In the genomic region with DNA sequence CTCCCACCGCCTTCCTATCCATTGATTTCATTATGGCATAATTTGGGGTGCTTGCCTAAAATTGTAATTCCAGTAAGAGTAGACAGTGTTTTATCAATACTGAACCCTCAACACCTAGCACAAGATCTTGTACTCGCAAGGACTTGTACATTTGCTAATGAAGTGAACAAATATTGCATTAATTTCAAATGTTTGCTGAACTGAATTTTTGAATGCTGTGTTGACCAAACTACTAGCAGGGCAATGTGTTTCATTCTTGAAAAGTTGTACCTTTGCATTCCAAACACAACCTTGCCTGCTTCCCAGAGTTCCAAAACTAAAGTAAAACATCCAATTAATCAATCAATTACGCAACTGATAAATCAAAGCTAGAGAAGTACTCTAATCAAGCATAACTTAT, we compare ENCODE assay signal across 11 cellular contexts. TPM values are rescaled to one million over a fixed set of nuclear protein-coding genes. Genes with fewer than 3 reads are reported as not detected.
A peak's percentile ranks its signal among the peaks of the same experiment; 100 is the strongest.
DNase-seq lines count a peak whose midpoint lies in the region; ATAC-seq, FAIRE-seq and TF ChIP-seq lines count a peak whose summit lies in the region.
"Not testable (repeated sequence)": the region's sequence is repeated elsewhere in the genome, so short reads cannot be mapped to it uniquely, and the experiment has no call there.
"Had no signal": no experiment of that assay in that cellular context is flagged by ENCODE, and none has a peak within 500 bp of the region (broad histone marks: within the 10 kb centered on the region; RNA-seq: fewer than 3 reads in every experiment).

No MANE protein-coding gene starts in this region.

- H3K27ac ChIP-seq in GM23338 (ENCODE audit: low read depth), result peak overlapping the region; percentile 59; the same call in 1 of the 2 replicates
- not testable (repeated sequence) for H3K27ac ChIP-seq in astrocyte (ENCODE audit: low read depth, low read length)

- H3F3A ChIP-seq in GM23338 (replicated peaks; ENCODE audit: low read depth), result not testable (repeated sequence)

- H3K36me3 Mint-ChIP-seq in GM23338 (ENCODE audit: low read depth); T-helper 1 cell treated with Interleukin-12 subunit alpha and Interleukin-12 subunit beta and Interleukin-4 antibody, amounts not matched to agents 30 μg/mL and 1 μg/mL, for 36 hours (ENCODE audit: low read depth); activated T-helper 1 cell treated with anti-CD3 and anti-CD28 coated beads, Interleukin-12 subunit alpha, Interleukin-12 subunit beta, Interleukin-2, Interleukin-4 antibody, amounts not matched to agents 30 ng/mL and 10 ng/mL and 1 ng/mL, durations not matched to agents 14 hours and 24 hours and 36 hours (ENCODE audit: low read depth); astrocyte (ENCODE audit: low read depth, unreplicated experiment); mesothelial cell of epicardium; type B pancreatic cell: not testable (repeated sequence)

- H3K9me2 ChIP-seq in GM23338 (ENCODE audit: insufficient read depth), result not testable (repeated sequence)

- H2AFZ ChIP-seq in GM23338; astrocyte (ENCODE audit: low read depth, low read length): not testable (repeated sequence)

- not testable (repeated sequence) for H3K4me3 Mint-ChIP-seq in GM23338; T-helper 1 cell treated with Interleukin-12 subunit alpha and Interleukin-12 subunit beta and Interleukin-4 antibody, amounts not matched to agents 30 μg/mL and 1 μg/mL, for 36 hours; activated T-helper 1 cell treated with anti-CD3 and anti-CD28 coated beads, Interleukin-12 subunit alpha, Interleukin-12 subunit beta, Interleukin-2, Interleukin-4 antibody, amounts not matched to agents 30 ng/mL and 10 ng/mL and 1 ng/mL, durations not matched to agents 14 hours and 24 hours and 36 hours; astrocyte (ENCODE audit: unreplicated experiment); mesothelial cell of epicardium; type B pancreatic cell

- peak; percentile 60 for FAIRE-seq in astrocyte (lab: Jason Lieb, UNC)
- FAIRE-seq in islet of Langerhans (lab: Jason Lieb, UNC), result peak; percentile 47

- not testable (repeated sequence) for H3K79me2 ChIP-seq in GM23338 (replicated peaks; ENCODE audit: insufficient read depth); astrocyte (ENCODE audit: insufficient read depth, low read length)

- H3K4me1 ChIP-seq in GM23338 (ENCODE audit: insufficient read depth); astrocyte (ENCODE audit: insufficient read depth, low read length): not testable (repeated sequence)

- H3K4me2 ChIP-seq in GM23338; astrocyte (ENCODE audit: low read length): not testable (repeated sequence)

- H3K9me3 ChIP-seq in astrocyte (ENCODE audit: insufficient read depth, low read depth, low read length), result not testable (repeated sequence)

- not testable (repeated sequence) for H3K4me3 ChIP-seq in GM23338; astrocyte (ENCODE audit: insufficient read depth, low read depth, low read length)

- not testable (repeated sequence) for DNase-seq in GM23338 (ENCODE audit: low spot score); activated T-helper 1 cell treated with anti-CD3 and anti-CD28 coated beads, Interleukin-12 subunit alpha, Interleukin-12 subunit beta, Interleukin-2, Interleukin-4 antibody, amounts not matched to agents 30 ng/mL and 10 ng/mL and 1 ng/mL, durations not matched to agents 14 hours and 24 hours and 36 hours (ENCODE audit: low spot score); astrocyte (ENCODE audit: low read depth); mesothelial cell of epicardium (ENCODE audit: low spot score in 2 of 2, unreplicated experiment in 2 of 2); type B pancreatic cell (ENCODE audit: extremely low spot score, unreplicated experiment)

- intact Hi-C loops in activated T-helper 1 cell treated with anti-CD3 and anti-CD28 coated beads, Interleukin-12 subunit alpha, Interleukin-12 subunit beta, Interleukin-2, Interleukin-4 antibody, amounts not matched to agents 30 ng/mL and 10 ng/mL and 1 ng/mL, durations not matched to agents 14 hours and 24 hours and 36 hours (cut with micrococcal nuclease), result not testable (repeated sequence)

- not testable (repeated sequence) for H3K36me3 ChIP-seq in GM23338 (ENCODE audit: insufficient read depth); astrocyte (ENCODE audit: insufficient read depth, low read length)

- H3K27me3 ChIP-seq in GM23338 (ENCODE audit: insufficient read depth); astrocyte (ENCODE audit: insufficient read depth, low read length): not testable (repeated sequence)

- H3K9ac ChIP-seq in astrocyte (ENCODE audit: low read length), result not testable (repeated sequence)

- H3K4me1 Mint-ChIP-seq in GM23338, result peaks cover 19% of the 10 kb centered on the region
- peaks cover 33% of the 10 kb centered on the region for H3K4me1 Mint-ChIP-seq in T-helper 1 cell treated with Interleukin-12 subunit alpha and Interleukin-12 subunit beta and Interleukin-4 antibody, amounts not matched to agents 30 μg/mL and 1 μg/mL, for 36 hours (ENCODE audit: low read depth)
- H3K4me1 Mint-ChIP-seq in activated T-helper 1 cell treated with anti-CD3 and anti-CD28 coated beads, Interleukin-12 subunit alpha, Interleukin-12 subunit beta, Interleukin-2, Interleukin-4 antibody, amounts not matched to agents 30 ng/mL and 10 ng/mL and 1 ng/mL, durations not matched to agents 14 hours and 24 hours and 36 hours (ENCODE audit: low read depth), result peaks cover 26% of the 10 kb centered on the region
- H3K4me1 Mint-ChIP-seq in astrocyte (ENCODE audit: low read depth, unreplicated experiment), result peaks cover 13% of the 10 kb centered on the region
- H3K4me1 Mint-ChIP-seq in mesothelial cell of epicardium; type B pancreatic cell (ENCODE audit: unreplicated experiment): not testable (repeated sequence)

- H3K27me3 Mint-ChIP-seq in GM23338 (ENCODE audit: insufficient read depth, low read depth, poor library complexity); T-helper 1 cell treated with Interleukin-12 subunit alpha and Interleukin-12 subunit beta and Interleukin-4 antibody, amounts not matched to agents 30 μg/mL and 1 μg/mL, for 36 hours (ENCODE audit: low read depth); activated T-helper 1 cell treated with anti-CD3 and anti-CD28 coated beads, Interleukin-12 subunit alpha, Interleukin-12 subunit beta, Interleukin-2, Interleukin-4 antibody, amounts not matched to agents 30 ng/mL and 10 ng/mL and 1 ng/mL, durations not matched to agents 14 hours and 24 hours and 36 hours (ENCODE audit: insufficient read depth); astrocyte (ENCODE audit: low read depth, unreplicated experiment); mesothelial cell of epicardium (ENCODE audit: low read depth); type B pancreatic cell: not testable (repeated sequence)

- not testable (repeated sequence) for ATAC-seq in GM23338

- not testable (repeated sequence) for TF ChIP-seq CTCF in GM23338 (conservative IDR thresholded peaks at IDR 0.05; ENCODE audit: low read depth in 2 of 2); astrocyte (IDR thresholded peaks at IDR 0.05; ENCODE audit: insufficient read depth, low read depth, low read length); mesothelial cell of epicardium (IDR thresholded peaks at IDR 0.05; ENCODE audit: unreplicated experiment); type B pancreatic cell (conservative IDR thresholded peaks at IDR 0.05)

- not testable (repeated sequence) for H3K9me3 Mint-ChIP-seq in GM23338; T-helper 1 cell treated with Interleukin-12 subunit alpha and Interleukin-12 subunit beta and Interleukin-4 antibody, amounts not matched to agents 30 μg/mL and 1 μg/mL, for 36 hours; activated T-helper 1 cell treated with anti-CD3 and anti-CD28 coated beads, Interleukin-12 subunit alpha, Interleukin-12 subunit beta, Interleukin-2, Interleukin-4 antibody, amounts not matched to agents 30 ng/mL and 10 ng/mL and 1 ng/mL, durations not matched to agents 14 hours and 24 hours and 36 hours; astrocyte (ENCODE audit: unreplicated experiment); type B pancreatic cell
- peaks cover 10% of the 10 kb centered on the region for H3K9me3 Mint-ChIP-seq in mesothelial cell of epicardium

- H3K27ac Mint-ChIP-seq in GM23338 (peak overlapping the region; percentile 96), astrocyte (ENCODE audit: unreplicated experiment) (peak overlapping the region; percentile 85), mesothelial cell of epicardium (peak overlapping the region; percentile 50), type B pancreatic cell (peak overlapping the region; percentile 57)
- peak overlapping the region; percentile 58 for H3K27ac Mint-ChIP-seq in T-helper 1 cell treated with Interleukin-12 subunit alpha and Interleukin-12 subunit beta and Interleukin-4 antibody, amounts not matched to agents 30 μg/mL and 1 μg/mL, for 36 hours
- H3K27ac Mint-ChIP-seq in activated T-helper 1 cell treated with anti-CD3 and anti-CD28 coated beads, Interleukin-12 subunit alpha, Interleukin-12 subunit beta, Interleukin-2, Interleukin-4 antibody, amounts not matched to agents 30 ng/mL and 10 ng/mL and 1 ng/mL, durations not matched to agents 14 hours and 24 hours and 36 hours, result peak overlapping the region; percentile 58

- not testable (repeated sequence) for H4K20me1 ChIP-seq in GM23338 (replicated peaks; ENCODE audit: insufficient read depth); astrocyte (ENCODE audit: insufficient read depth, low read length)

RNA-seq across cellular contexts. Expression of a gene that starts 26.4 kb away (rescaled TPM):
- 3.3 and 9.1 TPM in 2 replicates for total RNA-seq in GM23338 (2014; rRNA removed; shearing (Covaris generic))
- polyA plus RNA-seq in GM23338 (2016; fragmentation: Nextera tagmentation; extraction: Ambion mirVana), result 6.8 and 8.7 TPM in 2 replicates
- total RNA-seq in activated T-helper 1 cell treated with anti-CD3 and anti-CD28 coated beads, Interleukin-12 subunit alpha, Interleukin-12 subunit beta, Interleukin-2, Interleukin-4 antibody, amounts not matched to agents 30 ng/mL and 10 ng/mL and 1 ng/mL, durations not matched to agents 14 hours and 24 hours and 36 hours, result 10.1 and 12.0 TPM in 2 replicates
- total RNA-seq in astrocyte (10.1 and 11.7 TPM in 2 replicates), mesothelial cell of epicardium (14.7 to 15.8 TPM (median 15.7 TPM) in 3 replicates), type B pancreatic cell (ENCODE audit: low replicate concordance) (8.9 and 10.5 TPM in 2 replicates)

RNA-seq across cellular contexts. Expression of a gene that starts 57.6 kb away (rescaled TPM):
- not detected in 2 replicates for total RNA-seq in GM23338 (2014; rRNA removed; shearing (Covaris generic))
- polyA plus RNA-seq in GM23338 (2016; fragmentation: Nextera tagmentation; extraction: Ambion mirVana), result 0.55 and 1.1 TPM in 2 replicates
- total RNA-seq in activated T-helper 1 cell treated with anti-CD3 and anti-CD28 coated beads, Interleukin-12 subunit alpha, Interleukin-12 subunit beta, Interleukin-2, Interleukin-4 antibody, amounts not matched to agents 30 ng/mL and 10 ng/mL and 1 ng/mL, durations not matched to agents 14 hours and 24 hours and 36 hours, result 0.15 TPM in 1 of 2 replicates, not detected in the other
- total RNA-seq in astrocyte (not detected in 2 replicates), mesothelial cell of epicardium (0.18 to 0.44 TPM (median 0.34 TPM) in 3 replicates), type B pancreatic cell (ENCODE audit: low replicate concordance) (0.19 and 0.51 TPM in 2 replicates)
- total RNA-seq: H7, MCF 10A had no signal
- polyA plus RNA-seq: AG04450, CD14-positive monocyte had no signal
